Comparison of ENCODE assay signal across 1 cellular context in genomic region chr17:14211778-14212177, GRCh38.
TF ChIP-seq lines count a peak whose summit lies in the region.

No MANE protein-coding gene starts in this region.

TF ChIP-seq in H1, 55 proteins besides CTCF, POLR2A, EP300 and RAD21 (continued from another document):
- TF ChIP-seq SUZ12 (IDR thresholded peaks at IDR 0.05; ENCODE audit: low read length), result no peak
- TF ChIP-seq ATF2 (IDR thresholded peaks at IDR 0.05; ENCODE audit: low read length), result no peak
